In genomic region chr14:85061256-85061655, GRCh38 we compare ENCODE assay signal across 26 cellular contexts.
DNase-seq lines count a peak whose midpoint lies in the region; ATAC-seq, FAIRE-seq and TF ChIP-seq lines count a peak whose summit lies in the region.
"Had no signal": no experiment of that assay in that cellular context is flagged by ENCODE, and none has a peak within 500 bp of the region (broad histone marks: within the 10 kb centered on the region; RNA-seq: fewer than 3 reads in every experiment).

No MANE protein-coding gene starts in this region.

- no peaks in the 10 kb centered on the region for H3K9me1 ChIP-seq in endothelial cell of umbilical vein (replicated peaks; ENCODE audit: control insufficient read depth, extremely low read depth, insufficient read depth, low read length)

- POLR2A ChIA-PET in endothelial cell of umbilical vein (lab: Charles Lee) = no interaction called here

- FAIRE-seq in astrocyte (lab: Jason Lieb, UNC) = no peak
- FAIRE-seq in endothelial cell of umbilical vein (lab: Jason Lieb, UNC) = no peak
- FAIRE-seq: A549, GM12891, GM18507 had no signal

- H3K9ac ChIP-seq in mammary epithelial cell (ENCODE audit: insufficient read depth, low read length) = no peak overlapping the region
- no peak overlapping the region for H3K9ac ChIP-seq in astrocyte (ENCODE audit: low read length)
- no peak overlapping the region for H3K9ac ChIP-seq in endothelial cell of umbilical vein (replicated peaks; ENCODE audit: extremely low read depth, insufficient read depth, low read length)
- H3K9ac ChIP-seq: BLaER1 treated with 17β-estradiol and CSF1 and Interleukin-3, amounts not matched to agents 10 nM and 100 nM had no signal

- peaks cover 3% of the 10 kb centered on the region for H3K9me3 Mint-ChIP-seq in astrocyte (ENCODE audit: unreplicated experiment)
- H3K9me3 Mint-ChIP-seq in activated CD8-positive, alpha-beta memory T cell treated with anti-CD3 and anti-CD28 coated beads, Interleukin-2, amount 10 ng/mL, durations not matched to agents 7 days and 5 days (ENCODE audit: low read depth) = peaks cover 10% of the 10 kb centered on the region
- H3K9me3 Mint-ChIP-seq: GM23338, HFFc6 had no signal

- H3K79me2 ChIP-seq in mammary epithelial cell (ENCODE audit: insufficient read depth, low read length) = no peaks in the 10 kb centered on the region
- H3K79me2 ChIP-seq in astrocyte (ENCODE audit: insufficient read depth, low read length) = no peaks in the 10 kb centered on the region
- no peaks in the 10 kb centered on the region for H3K79me2 ChIP-seq in endothelial cell of umbilical vein (ENCODE audit: control insufficient read depth, insufficient read depth, low read length)

- CTCF ChIA-PET in mammary epithelial cell (lab: Charles Lee; ENCODE audit: low non-redundant PET) (no interaction called here), endothelial cell of umbilical vein (lab: Charles Lee) (interaction anchor here (1.2 kb wide), 2 partner anchors 10 to 17 kb away, joined by 3 read pairs; no protein-coding TSS in a partner anchor)
- CTCF ChIA-PET in activated CD8-positive, alpha-beta memory T cell treated with anti-CD3 and anti-CD28 coated beads, Interleukin-2, amount 10 ng/mL, durations not matched to agents 7 days and 5 days (lab: Charles Lee) = no interaction called here

- H3K36me3 ChIP-seq in mammary epithelial cell (ENCODE audit: insufficient read depth, low read length) (no peaks in the 10 kb centered on the region), breast epithelium (no peaks in the 10 kb centered on the region), astrocyte (ENCODE audit: insufficient read depth, low read length) (no peaks in the 10 kb centered on the region), endothelial cell of umbilical vein (ENCODE audit: control insufficient read depth in 2 of 2, extremely low read depth in 1 of 2, insufficient read depth in 2 of 2, low read length in 2 of 2) (no peaks in the 10 kb centered on the region)
- H3K36me3 ChIP-seq: BE2C; BLaER1 treated with 17β-estradiol and CSF1 and Interleukin-3, amounts not matched to agents 10 nM and 100 nM had no signal

- in situ Hi-C loops in mammary epithelial cell (cut with MboI; ENCODE audit: low sequenced_read_pairs in 2 of 2) = no loop called here

- BruUV-seq in mammary epithelial cell (replicated peaks; lab: Mats Ljungman, UMichigan) = no TSS peak
- no TSS peak for BruUV-seq in endothelial cell of umbilical vein (replicated peaks; lab: Mats Ljungman, UMichigan)

- no peak overlapping the region for H2AFZ ChIP-seq in mammary epithelial cell (ENCODE audit: low read depth, low read length)
- no peak overlapping the region for H2AFZ ChIP-seq in astrocyte (ENCODE audit: low read depth, low read length)
- H2AFZ ChIP-seq in endothelial cell of umbilical vein (ENCODE audit: low read depth, low read length) = peak overlapping the region; percentile 56
- H2AFZ ChIP-seq: GM23338 had no signal

- no peak overlapping the region for H3K27ac Mint-ChIP-seq in astrocyte (ENCODE audit: unreplicated experiment)
- no peak overlapping the region for H3K27ac Mint-ChIP-seq in activated CD8-positive, alpha-beta memory T cell treated with anti-CD3 and anti-CD28 coated beads, Interleukin-2, amount 10 ng/mL, durations not matched to agents 7 days and 5 days
- H3K27ac Mint-ChIP-seq: CD4-positive, alpha-beta T cell; GM23338; H9; HFFc6 had no signal

- DNase-seq in mammary epithelial cell = peak; percentile 20
- DNase-seq in breast epithelium (ENCODE audit: low spot score in 2 of 2) = no peak
- peak; percentile 14 for DNase-seq in astrocyte (ENCODE audit: low read depth)
- no peak for DNase-seq in endothelial cell of umbilical vein (ENCODE audit: low read depth, low spot score)
- peak; percentile 27 for DNase-seq in iris pigment epithelial cell (ENCODE audit: low read depth)
- no peak for DNase-seq in substantia nigra (lab: John Stamatoyannopoulos, UW)
- no peak for DNase-seq in Right ventricle myocardium inferior (ENCODE audit: missing footprints)
- DNase-seq in activated CD8-positive, alpha-beta memory T cell treated with anti-CD3 and anti-CD28 coated beads, Interleukin-2, amount 10 ng/mL, durations not matched to agents 7 days and 5 days = no peak
- DNase-seq: 8988T; ACHN; AML-193; BE2C; Calu3; CD4-positive, alpha-beta T cell; COR-L47; DMS53; DMS79 treated with DMSO at 0.1 percent for 48 hours; GF-D8; H9; HFFc6 had no signal

- no peak overlapping the region for H3K27ac ChIP-seq in mammary epithelial cell (ENCODE audit: insufficient read depth, low read depth, low read length)
- H3K27ac ChIP-seq in breast epithelium = no peak overlapping the region
- H3K27ac ChIP-seq in astrocyte (ENCODE audit: low read depth, low read length) = no peak overlapping the region
- H3K27ac ChIP-seq in endothelial cell of umbilical vein (ENCODE audit: insufficient read depth, low read depth, low read length) = no peak overlapping the region
- H3K27ac ChIP-seq in substantia nigra (ENCODE audit: low read depth, low read length, poor library complexity, severe bottlenecking) = no peak overlapping the region
- H3K27ac ChIP-seq: A549; BLaER1 treated with 17β-estradiol and CSF1 and Interleukin-3, amounts not matched to agents 10 nM and 100 nM had no signal

- H3K4me3 Mint-ChIP-seq in astrocyte (ENCODE audit: unreplicated experiment) = no peak overlapping the region
- no peak overlapping the region for H3K4me3 Mint-ChIP-seq in activated CD8-positive, alpha-beta memory T cell treated with anti-CD3 and anti-CD28 coated beads, Interleukin-2, amount 10 ng/mL, durations not matched to agents 7 days and 5 days
- H3K4me3 Mint-ChIP-seq: CD14-positive monocyte; CD4-positive, alpha-beta T cell; GM23338; H9; HFFc6 had no signal

- H3K4me2 ChIP-seq in mammary epithelial cell (ENCODE audit: insufficient read depth, low read depth, low read length) (no peak overlapping the region), astrocyte (ENCODE audit: low read length) (no peak overlapping the region), endothelial cell of umbilical vein (ENCODE audit: insufficient read depth, low read length) (no peak overlapping the region)
- H3K4me2 ChIP-seq: A549; BLaER1 treated with 17β-estradiol and CSF1 and Interleukin-3, amounts not matched to agents 10 nM and 100 nM; GM23338 had no signal

- H3K4me1 Mint-ChIP-seq in astrocyte (ENCODE audit: low read depth, unreplicated experiment) = peaks cover 3% of the 10 kb centered on the region
- H3K4me1 Mint-ChIP-seq in activated CD8-positive, alpha-beta memory T cell treated with anti-CD3 and anti-CD28 coated beads, Interleukin-2, amount 10 ng/mL, durations not matched to agents 7 days and 5 days = no peaks in the 10 kb centered on the region
- H3K4me1 Mint-ChIP-seq: CD14-positive monocyte, GM23338, H9 had no signal

- WGBS in mammary epithelial cell (ENCODE audit: low coverage, missing lambda C conversion rate) = 96% methylated on average over 4 of the region's 4 CpGs

- H3K4me1 ChIP-seq in mammary epithelial cell (ENCODE audit: insufficient read depth, low read length) = no peaks in the 10 kb centered on the region
- H3K4me1 ChIP-seq in breast epithelium = no peaks in the 10 kb centered on the region
- no peaks in the 10 kb centered on the region for H3K4me1 ChIP-seq in astrocyte (ENCODE audit: insufficient read depth, low read length)
- no peaks in the 10 kb centered on the region for H3K4me1 ChIP-seq in endothelial cell of umbilical vein (ENCODE audit: control insufficient read depth, extremely low read depth, insufficient read depth, low read length)
- H3K4me1 ChIP-seq: A549, BE2C had no signal

- intact Hi-C loops in mammary epithelial cell (cut with micrococcal nuclease) (no loop called here), breast epithelium (cut with DNase I; ENCODE audit: low total_unique reads) (no loop called here), endothelial cell of umbilical vein (cut with micrococcal nuclease) (no loop called here), Right ventricle myocardium inferior (cut with DNase I) (no loop called here)

- H3K27me3 ChIP-seq in mammary epithelial cell (ENCODE audit: insufficient read depth, low read length) (no peaks in the 10 kb centered on the region), breast epithelium (no peaks in the 10 kb centered on the region), astrocyte (ENCODE audit: insufficient read depth, low read length) (no peaks in the 10 kb centered on the region), endothelial cell of umbilical vein (ENCODE audit: control insufficient read depth in 2 of 2, insufficient read depth in 2 of 2, low read length in 2 of 2) (no peaks in the 10 kb centered on the region)
- H3K27me3 ChIP-seq: BE2C; BLaER1 treated with 17β-estradiol and CSF1 and Interleukin-3, amounts not matched to agents 10 nM and 100 nM had no signal

- H3K27me3 Mint-ChIP-seq in astrocyte (ENCODE audit: low read depth, unreplicated experiment) = no peaks in the 10 kb centered on the region
- H3K27me3 Mint-ChIP-seq in activated CD8-positive, alpha-beta memory T cell treated with anti-CD3 and anti-CD28 coated beads, Interleukin-2, amount 10 ng/mL, durations not matched to agents 7 days and 5 days = no peaks in the 10 kb centered on the region
- H3K27me3 Mint-ChIP-seq: CD4-positive, alpha-beta T cell had no signal

- TF ChIP-seq POLR2A in breast epithelium (IDR thresholded peaks at IDR 0.05) (no peak), endothelial cell of umbilical vein (IDR thresholded peaks at IDR 0.05; ENCODE audit: low read depth, low read length) (no peak)

- dilution Hi-C loops in mammary epithelial cell (cut with HindIII; ENCODE audit: low sequenced_read_pairs) = no loop called here
- dilution Hi-C loops in endothelial cell of umbilical vein (cut with MboI; ENCODE audit: extremely low pct_ligation_motif_present, low sequenced_read_pairs) = no loop called here

- H4K20me1 ChIP-seq in mammary epithelial cell (ENCODE audit: insufficient read depth, low read length) (no peaks in the 10 kb centered on the region), astrocyte (ENCODE audit: insufficient read depth, low read length) (no peaks in the 10 kb centered on the region), endothelial cell of umbilical vein (replicated peaks; ENCODE audit: control insufficient read depth, extremely low read depth, insufficient read depth, low read length) (no peaks in the 10 kb centered on the region)
- H4K20me1 ChIP-seq: BLaER1 treated with 17β-estradiol and CSF1 and Interleukin-3, amounts not matched to agents 10 nM and 100 nM had no signal

- H3K9me3 ChIP-seq in mammary epithelial cell (replicated peaks; ENCODE audit: insufficient read depth, low read length) = no peaks in the 10 kb centered on the region
- H3K9me3 ChIP-seq in breast epithelium = no peaks in the 10 kb centered on the region
- H3K9me3 ChIP-seq in astrocyte (ENCODE audit: insufficient read depth, low read depth, low read length) = no peaks in the 10 kb centered on the region
- H3K9me3 ChIP-seq in endothelial cell of umbilical vein (replicated peaks; ENCODE audit: control insufficient read depth, insufficient read depth, low read length) = no peaks in the 10 kb centered on the region
- H3K9me3 ChIP-seq: A549; BE2C; BLaER1 treated with 17β-estradiol and CSF1 and Interleukin-3, amounts not matched to agents 10 nM and 100 nM had no signal

- ATAC-seq in Right ventricle myocardium inferior = no peak
- ATAC-seq in activated CD8-positive, alpha-beta memory T cell treated with anti-CD3 and anti-CD28 coated beads, Interleukin-2, amount 10 ng/mL, durations not matched to agents 7 days and 5 days = no peak
- ATAC-seq: A549, GM23338 had no signal

- no peak for TF ChIP-seq CTCF in mammary epithelial cell (conservative IDR thresholded peaks at IDR 0.05 in 1 of 2, IDR thresholded peaks at IDR 0.05 in 1 of 2; ENCODE audit: extremely low read depth in 1 of 2, insufficient read depth in 1 of 2, low read depth in 1 of 2, low read length in 2 of 2)
- no peak for TF ChIP-seq CTCF in breast epithelium (IDR thresholded peaks at IDR 0.05)
- TF ChIP-seq CTCF in astrocyte (IDR thresholded peaks at IDR 0.05; ENCODE audit: insufficient read depth, low read depth, low read length) = no peak
- no peak for TF ChIP-seq CTCF in endothelial cell of umbilical vein (IDR thresholded peaks at IDR 0.05; ENCODE audit: extremely low read depth in 1 of 2, insufficient read depth in 1 of 2, low read depth in 1 of 2, low read length in 2 of 2)

- H3K4me3 ChIP-seq in mammary epithelial cell (replicated peaks in 1 of 3; ENCODE audit: insufficient read depth in 1 of 3, low read depth in 2 of 3, low read length in 3 of 3) (no peak overlapping the region), breast epithelium (no peak overlapping the region), astrocyte (ENCODE audit: insufficient read depth, low read depth, low read length) (no peak overlapping the region), endothelial cell of umbilical vein (replicated peaks in 1 of 3; ENCODE audit: insufficient read depth in 1 of 3, low read depth in 1 of 3, low read length in 3 of 3) (no peak overlapping the region)
- H3K4me3 ChIP-seq: A549; BLaER1 treated with 17β-estradiol and CSF1 and Interleukin-3, amounts not matched to agents 10 nM and 100 nM; GM23338 had no signal

- H3K36me3 Mint-ChIP-seq in astrocyte (ENCODE audit: low read depth, unreplicated experiment) = no peaks in the 10 kb centered on the region
- H3K36me3 Mint-ChIP-seq in activated CD8-positive, alpha-beta memory T cell treated with anti-CD3 and anti-CD28 coated beads, Interleukin-2, amount 10 ng/mL, durations not matched to agents 7 days and 5 days = no peaks in the 10 kb centered on the region
- H3K36me3 Mint-ChIP-seq: CD14-positive monocyte had no signal

Comparison
In these comparisons a context has a peak if more than half of its experiments do, and no peak if none do; other contexts are left out.
1. DNase-seq: peak in mammary epithelial cell (single experiment), astrocyte (single experiment) and iris pigment epithelial cell (single experiment); none in breast epithelium (0 of 2), endothelial cell of umbilical vein (single experiment), substantia nigra (0 of 49), Right ventricle myocardium inferior (single experiment) and activated CD8-positive, alpha-beta memory T cell treated with anti-CD3 and anti-CD28 coated beads, Interleukin-2, amount 10 ng/mL, durations not matched to agents 7 days and 5 days (single experiment).